ENCODE assay signal across 7 cellular contexts in the genomic region with DNA sequence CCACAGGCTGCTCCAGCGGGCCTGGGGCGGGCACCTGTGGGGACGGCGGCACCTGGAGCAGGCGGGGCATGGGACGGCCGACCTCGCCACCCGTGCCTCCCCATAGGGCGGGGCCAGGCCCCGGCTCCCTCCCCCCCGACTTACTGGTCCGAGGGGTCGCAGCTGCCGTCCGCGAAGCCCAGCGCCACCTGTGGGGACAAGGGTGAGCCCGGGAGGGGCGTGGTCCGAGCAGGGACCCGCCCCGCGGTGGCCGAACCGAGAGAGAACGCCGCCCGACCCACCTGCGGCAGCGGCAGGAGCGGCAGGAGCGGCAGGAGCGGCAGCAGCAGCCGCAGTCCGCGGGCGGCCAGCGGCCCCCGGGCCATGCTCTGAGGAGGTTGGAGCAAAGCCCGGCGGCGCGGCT. TPM values are rescaled to one million over a fixed set of nuclear protein-coding genes. Genes with fewer than 3 reads are reported as not detected.
DNase-seq lines count a peak whose midpoint lies in the region; ATAC-seq, FAIRE-seq and TF ChIP-seq lines count a peak whose summit lies in the region.

A gene (minus strand): TSS at position 379 of the 403 bp plus-strand sequence. CDS start 14 bp downstream, at position 365.

- H3K27me3 ChIP-seq in tibial nerve, result peaks cover 0 to 13% of the 10 kb centered on the region in 2 donors

- H3K27me3 Mint-ChIP-seq in activated CD8-positive, alpha-beta T cell treated with anti-CD3 and anti-CD28 coated beads for 36 hours, result no peaks in the 10 kb centered on the region

- H3K4me3 Mint-ChIP-seq in activated CD8-positive, alpha-beta T cell treated with anti-CD3 and anti-CD28 coated beads for 36 hours, result peak within 1 kb of the TSS; percentile 53

- no peak for FAIRE-seq in kidney (lab: Jason Lieb, UNC)

- WGBS in tibial nerve, 2 donors, result 1 to 3% methylated on average over 21 to 39 of the region's 44 CpGs

- H3K27ac Mint-ChIP-seq in activated CD8-positive, alpha-beta T cell treated with anti-CD3 and anti-CD28 coated beads for 36 hours, result no peak within 1 kb of the TSS

- intact Hi-C loops in activated CD8-positive, alpha-beta T cell treated with anti-CD3 and anti-CD28 coated beads for 36 hours (cut with micrococcal nuclease), result no loop called here
- intact Hi-C loops in kidney (cut with DNase I), result no loop called here

- H3K9me3 ChIP-seq in kidney (ENCODE audit: control insufficient read depth in 1 of 2, low read length in 2 of 2) (no peaks in the 10 kb centered on the region), tibial nerve (no peaks in the 10 kb centered on the region)

- no peak for DNase-seq in activated CD8-positive, alpha-beta T cell treated with anti-CD3 and anti-CD28 coated beads for 36 hours
- DNase-seq in kidney (no peak), tibial nerve (ENCODE audit: low spot score in 2 of 2) (no peak), NCI-H69 (lab: John Stamatoyannopoulos, UW) (no peak), hypothalamus (lab: John Stamatoyannopoulos, UW) (no peak)

- H3K9me3 Mint-ChIP-seq in activated CD8-positive, alpha-beta T cell treated with anti-CD3 and anti-CD28 coated beads for 36 hours, result no peaks in the 10 kb centered on the region

- peaks cover 3% of the 10 kb centered on the region for H3K4me1 Mint-ChIP-seq in activated CD8-positive, alpha-beta T cell treated with anti-CD3 and anti-CD28 coated beads for 36 hours (ENCODE audit: low read depth)

- H3K36me3 Mint-ChIP-seq in activated CD8-positive, alpha-beta T cell treated with anti-CD3 and anti-CD28 coated beads for 36 hours (ENCODE audit: low read depth), result no peaks in the 10 kb centered on the region

- peak within 1 kb of the TSS; percentile 24 to 44 for H3K4me3 ChIP-seq in kidney (ENCODE audit: low read length in 2 of 2)
- peak within 1 kb of the TSS; percentile 3 to 79 (median 48) for H3K4me3 ChIP-seq in tibial nerve

- H3K27ac ChIP-seq in kidney (ENCODE audit: low read depth in 2 of 2, low read length in 2 of 2) (peak within 1 kb of the TSS in 1 of 2 donors; percentile 37), tibial nerve (peak within 1 kb of the TSS; percentile 65 to 70 (median 68))

- ATAC-seq in GM19023 (IDR thresholded peaks at IDR 0.05; ENCODE audit: unreplicated experiment), result peak; percentile 22
- peak; percentile 15 for ATAC-seq in HG03025 (IDR thresholded peaks at IDR 0.05; ENCODE audit: low FRiP score, unreplicated experiment)
- peak; percentile 4 for ATAC-seq in activated CD8-positive, alpha-beta T cell treated with anti-CD3 and anti-CD28 coated beads for 36 hours

- POLR2A ChIA-PET in activated CD8-positive, alpha-beta T cell treated with anti-CD3 and anti-CD28 coated beads for 36 hours (lab: Charles Lee), result no interaction called here

- H3K4me1 ChIP-seq in kidney (ENCODE audit: control insufficient read depth in 1 of 2, insufficient read depth in 1 of 2, low read depth in 1 of 2, low read length in 2 of 2), result peaks cover 7% of the 10 kb centered on the region in 2 donors
- H3K4me1 ChIP-seq in tibial nerve, result peaks cover 0 to 31% (median 12%) of the 10 kb centered on the region in 4 donors

- H3K9ac ChIP-seq in kidney (ENCODE audit: low read length in 2 of 2), result peak within 1 kb of the TSS in 1 of 2 donors; percentile 19

- no peak for TF ChIP-seq CTCF in activated CD8-positive, alpha-beta T cell treated with anti-CD3 and anti-CD28 coated beads for 36 hours (IDR thresholded peaks at IDR 0.05)
- no peak for TF ChIP-seq CTCF in kidney (IDR thresholded peaks at IDR 0.05; ENCODE audit: borderline replicate concordance, extremely low read depth, insufficient read depth)
- no peak for TF ChIP-seq CTCF in tibial nerve (IDR thresholded peaks at IDR 0.05)

- no peaks in the 10 kb centered on the region for H3K36me3 ChIP-seq in kidney (ENCODE audit: control insufficient read depth in 1 of 2, insufficient read depth in 2 of 2, low read length in 2 of 2)
- no peaks in the 10 kb centered on the region for H3K36me3 ChIP-seq in tibial nerve

- TF ChIP-seq POLR2A in tibial nerve (IDR thresholded peaks at IDR 0.05), result peak in 1 of 2 donors; percentile 41

- CTCF ChIA-PET in activated CD8-positive, alpha-beta T cell treated with anti-CD3 and anti-CD28 coated beads for 36 hours (lab: Charles Lee), result interaction anchor here (0.7 to 2.8 kb wide), 2 partner anchors 10 to 126 kb away, joined by 3 to 9 read pairs; no protein-coding TSS in a partner anchor

- no peak for TF ChIP-seq EP300 in tibial nerve (IDR thresholded peaks at IDR 0.05)

RNA-seq across cellular contexts. Expression of the gene that starts here (rescaled TPM):
- total RNA-seq in activated CD8-positive, alpha-beta T cell treated with anti-CD3 and anti-CD28 coated beads for 36 hours, result 1 to 10 TPM; 2.1 to 2.2 TPM
- 0.50 TPM for total RNA-seq in kidney
- polyA plus RNA-seq in kidney (ENCODE audit: insufficient read depth, low read depth, low replicate concordance), result 5.1 TPM
- total RNA-seq in tibial nerve, result 1 to 10 TPM in 1 of 4 donors, not detected in 3; 1.0 TPM
